8 cellular contexts compared by ENCODE assay signal in the genomic region with DNA sequence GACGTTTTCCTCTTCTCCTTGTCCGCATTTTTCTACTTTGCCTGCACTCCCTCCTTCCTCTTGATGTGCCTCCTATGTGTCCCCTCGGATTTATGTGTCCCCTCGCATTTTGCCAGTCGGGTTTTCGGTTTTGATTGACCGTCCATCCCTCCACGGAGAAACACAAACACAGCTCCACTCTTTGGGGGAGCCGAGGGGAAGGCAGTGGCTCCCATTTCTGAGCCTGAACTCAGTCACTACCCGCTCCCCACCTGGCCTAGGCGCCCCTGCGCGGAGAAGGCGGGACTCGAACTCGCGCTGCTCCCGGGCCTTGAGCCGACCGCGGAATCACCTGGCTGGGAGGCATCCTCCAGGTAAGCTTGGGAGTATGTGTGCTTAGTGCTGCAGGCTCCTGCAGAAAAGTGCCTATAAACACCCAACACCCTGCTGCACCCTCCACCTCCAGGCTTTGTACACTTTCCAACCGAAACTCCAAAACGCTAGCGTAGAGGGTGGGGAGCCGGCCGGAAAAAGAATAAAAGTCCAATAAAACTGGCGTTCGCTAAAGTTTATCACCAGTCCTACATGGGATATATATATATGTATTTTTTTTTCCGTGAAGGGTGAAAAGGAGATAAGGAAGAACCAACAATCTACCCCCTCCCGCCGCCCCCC.
A peak's percentile ranks its signal among the peaks of the same experiment; 100 is the strongest.
DNase-seq lines count a peak whose midpoint lies in the region; ATAC-seq and FAIRE-seq lines count a peak whose summit lies in the region.

No MANE protein-coding gene starts in this region.

- peak overlapping the region; percentile 88 for H3K4me3 ChIP-seq in iPS-18a (ENCODE audit: low read length)

- ATAC-seq in GM18511 (IDR thresholded peaks at IDR 0.05; ENCODE audit: unreplicated experiment), result no peak

- H3K27me3 ChIP-seq in iPS-18a (ENCODE audit: control insufficient read depth, insufficient read depth, low read length), result peaks cover 51% of the 10 kb centered on the region

- H3K27ac ChIP-seq in iPS-18a (ENCODE audit: low read length), result no peak overlapping the region

- no peaks in the 10 kb centered on the region for H3K9me3 ChIP-seq in iPS-18a (ENCODE audit: control insufficient read depth, low read depth, low read length)

- FAIRE-seq in HTR-8/SVneo (lab: Jason Lieb, UNC) (peak; percentile 26), urothelium cell line (lab: Jason Lieb, UNC) (no peak)

- H3K9ac ChIP-seq in iPS-18a (ENCODE audit: low read length), result peak overlapping the region; percentile 29

- H3K36me3 ChIP-seq in iPS-18a (ENCODE audit: control insufficient read depth, low read depth, low read length), result no peaks in the 10 kb centered on the region

- H3K4me1 ChIP-seq in iPS-18a (ENCODE audit: control insufficient read depth, low read depth, low read length), result peaks cover 15% of the 10 kb centered on the region

- no peak for DNase-seq in HTR-8/SVneo (ENCODE audit: insufficient read length, low spot score)
- DNase-seq in activated T-cell treated with anti-CD3 and anti-CD28 coated beads, Interleukin-2, amount 50 U/mL, for 48 hours, result peak; percentile 77 to 79
- peak; percentile 63 for DNase-seq in stimulated activated CD4-positive, alpha-beta T cell treated with anti-CD3 and anti-CD28 coated beads, Interleukin-4, amount 100 ng/mL, for 24 hours
- no peak for DNase-seq in NCI-H2227 (lab: John Stamatoyannopoulos, UW; ENCODE audit: unreplicated experiment)
- no peak for DNase-seq in urothelium cell line (ENCODE audit: low spot score)
- DNase-seq in cerebellar nuclear complex (lab: John Stamatoyannopoulos, UW), result no peak

Comparison
In these comparisons a context has a peak if more than half of its experiments do, and no peak if none do; other contexts are left out.
1. DNase-seq: peak in activated T-cell treated with anti-CD3 and anti-CD28 coated beads, Interleukin-2, amount 50 U/mL, for 48 hours (2 of 2) and stimulated activated CD4-positive, alpha-beta T cell treated with anti-CD3 and anti-CD28 coated beads, Interleukin-4, amount 100 ng/mL, for 24 hours (single experiment); none in HTR-8/SVneo (single experiment), NCI-H2227 (single experiment), urothelium cell line (single experiment) and cerebellar nuclear complex (0 of 2).